In genomic region chr6:36927691-36928546, GRCh38 we compare ENCODE assay signal across 12 cellular contexts. TPM values are rescaled to one million over a fixed set of nuclear protein-coding genes. Genes with fewer than 3 reads are reported as not detected.
A peak's percentile ranks its signal among the peaks of the same experiment; 100 is the strongest.
DNase-seq lines count a peak whose midpoint lies in the region; ATAC-seq, FAIRE-seq and TF ChIP-seq lines count a peak whose summit lies in the region.
"Had no signal": no experiment of that assay in that cellular context is flagged by ENCODE, and none has a peak within 500 bp of the region (broad histone marks: within the 10 kb centered on the region; RNA-seq: fewer than 3 reads in every experiment).

No MANE protein-coding gene starts in this region.

- WGBS in right cardiac atrium: 51% methylated on average over 13 of the region's 13 CpGs

- intact Hi-C loops in right cardiac atrium (cut with DNase I): no loop called here

- no peak overlapping the region for H3K9ac ChIP-seq in astrocyte (ENCODE audit: low read length)
- H3K9ac ChIP-seq in skeletal muscle satellite cell (ENCODE audit: low read depth, low read length): peak overlapping the region; percentile 9

- no peak overlapping the region for H3K4me2 ChIP-seq in astrocyte (ENCODE audit: low read length)
- H3K4me2 ChIP-seq in skeletal muscle satellite cell (ENCODE audit: low read length): peak overlapping the region; percentile 43

- H4K20me1 ChIP-seq in astrocyte (ENCODE audit: insufficient read depth, low read length): no peaks in the 10 kb centered on the region

- no peaks in the 10 kb centered on the region for H3K27me3 ChIP-seq in astrocyte (ENCODE audit: insufficient read depth, low read length)
- H3K27me3 ChIP-seq in right cardiac atrium (ENCODE audit: control insufficient read depth, insufficient read depth): no peaks in the 10 kb centered on the region
- no peaks in the 10 kb centered on the region for H3K27me3 ChIP-seq in skeletal muscle satellite cell (ENCODE audit: control insufficient read depth, insufficient read depth, low read length)

- H3K27ac ChIP-seq in astrocyte (ENCODE audit: low read depth, low read length) (no peak overlapping the region), right cardiac atrium (ENCODE audit: low read length) (peak overlapping the region; percentile 32)

- H3K4me3 ChIP-seq in astrocyte (ENCODE audit: insufficient read depth, low read depth, low read length): no peak overlapping the region
- H3K4me3 ChIP-seq in right cardiac atrium (ENCODE audit: low read length): no peak overlapping the region
- no peak overlapping the region for H3K4me3 ChIP-seq in skeletal muscle satellite cell (ENCODE audit: low read length)

- no peak overlapping the region for H2AFZ ChIP-seq in astrocyte (ENCODE audit: low read depth, low read length)

- ATAC-seq in right cardiac atrium (peak; percentile 44 to 56), GM18520 (IDR thresholded peaks at IDR 0.05; ENCODE audit: unreplicated experiment) (no peak)
- ATAC-seq: naive thymus-derived CD4-positive, alpha-beta T cell had no signal

- DNase-seq in GM12891 (ENCODE audit: insufficient read length, low spot score) (no peak), astrocyte (ENCODE audit: low read depth) (peak; percentile 36), right cardiac atrium (peak in 1 of 3 donors; percentile 69), NCI-H748 treated with DMSO at 0.1 percent for 48 hours (lab: John Stamatoyannopoulos, UW) (no peak), NCI-H1105 (lab: John Stamatoyannopoulos, UW) (no peak), NCI-H524 treated with DMSO at 0.1 percent for 48 hours (lab: John Stamatoyannopoulos, UW) (no peak)
- DNase-seq: activated CD8-positive, alpha-beta memory T cell treated with anti-CD3 and anti-CD28 coated beads, Interleukin-2, amount 50 U/mL, for 4 hours; naive thymus-derived CD4-positive, alpha-beta T cell; NCI-H446 treated with DMSO at 0.1 percent for 48 hours had no signal

- H3K4me3 Mint-ChIP-seq in astrocyte (ENCODE audit: unreplicated experiment): no peak overlapping the region
- H3K4me3 Mint-ChIP-seq: naive thymus-derived CD4-positive, alpha-beta T cell had no signal

- H3K36me3 Mint-ChIP-seq in astrocyte (ENCODE audit: low read depth, unreplicated experiment): peaks cover 3% of the 10 kb centered on the region

- H3K27me3 Mint-ChIP-seq in astrocyte (ENCODE audit: low read depth, unreplicated experiment): no peaks in the 10 kb centered on the region

- H3K36me3 ChIP-seq in astrocyte (ENCODE audit: insufficient read depth, low read length) (peaks cover 10% of the 10 kb centered on the region), skeletal muscle satellite cell (ENCODE audit: insufficient read depth, low read length) (peaks cover 12% of the 10 kb centered on the region)

- no peaks in the 10 kb centered on the region for H3K9me3 Mint-ChIP-seq in astrocyte (ENCODE audit: unreplicated experiment)
- H3K9me3 Mint-ChIP-seq: naive thymus-derived CD4-positive, alpha-beta T cell had no signal

- H3K27ac Mint-ChIP-seq in astrocyte (ENCODE audit: unreplicated experiment): peak overlapping the region; percentile 82

- H3K9me3 ChIP-seq in astrocyte (ENCODE audit: insufficient read depth, low read depth, low read length): no peaks in the 10 kb centered on the region
- no peaks in the 10 kb centered on the region for H3K9me3 ChIP-seq in right cardiac atrium (ENCODE audit: control insufficient read depth, low read length)
- H3K9me3 ChIP-seq in skeletal muscle satellite cell (replicated peaks; ENCODE audit: low read length): no peaks in the 10 kb centered on the region

- FAIRE-seq in GM12891 (lab: Jason Lieb, UNC) (no peak), astrocyte (lab: Jason Lieb, UNC) (no peak)
- FAIRE-seq: endothelial cell of umbilical vein had no signal

- H3K4me1 Mint-ChIP-seq in astrocyte (ENCODE audit: low read depth, unreplicated experiment): peaks cover 42% of the 10 kb centered on the region

- H3K4me1 ChIP-seq in astrocyte (ENCODE audit: insufficient read depth, low read length) (peaks cover 21% of the 10 kb centered on the region), right cardiac atrium (ENCODE audit: control insufficient read depth, insufficient read depth, low read length) (peaks cover 10% of the 10 kb centered on the region), skeletal muscle satellite cell (ENCODE audit: control insufficient read depth, insufficient read depth, low read length) (peaks cover 52% of the 10 kb centered on the region)

- no peak for TF ChIP-seq CTCF in astrocyte (IDR thresholded peaks at IDR 0.05; ENCODE audit: insufficient read depth, low read depth, low read length)

- no peak for TF ChIP-seq POLR2A in GM12891 (IDR thresholded peaks at IDR 0.05; ENCODE audit: low read depth, low read length)

- H3K79me2 ChIP-seq in astrocyte (ENCODE audit: insufficient read depth, low read length): no peaks in the 10 kb centered on the region

TF ChIP-seq in GM12891, 5 proteins besides CTCF, POLR2A, EP300 and RAD21:
- TF ChIP-seq POU2F2 (IDR thresholded peaks at IDR 0.05; ENCODE audit: low read depth, low read length) (no peak), POLR2AphosphoS5 (IDR thresholded peaks at IDR 0.05; ENCODE audit: low read depth, low read length) (0 out of 2 replicates have a peak, but pooled peaks have one; percentile 19)

RNA-seq across cellular contexts. Expression of gene PI16, which starts 26.6 kb away (rescaled TPM):
- polyA plus RNA-seq in GM12891 (2012; ENCODE audit: low read depth, missing spikeins): 0.19 TPM
- total RNA-seq in astrocyte: not detected in 2 replicates
- 100 to 1,000 TPM in 1 of 4 donors, 10 to 100 TPM in 3; 35.0 to 125 (median 45.1) TPM for total RNA-seq in right cardiac atrium
- polyA plus RNA-seq in right cardiac atrium: 69.5 TPM
- not detected in 2 replicates for total RNA-seq in skeletal muscle satellite cell (2012; rRNA removed)
- total RNA-seq: endothelial cell of umbilical vein had no signal

RNA-seq across cellular contexts. Expression of gene C6orf89, which starts 42.2 kb away (rescaled TPM):
- polyA plus RNA-seq in GM12891 (2012; ENCODE audit: low read depth, missing spikeins): 15.7 TPM
- 37.8 and 42.3 TPM in 2 replicates for total RNA-seq in astrocyte
- total RNA-seq in right cardiac atrium: 10 to 100 TPM; 69.4 to 83.9 (median 79.1) TPM
- 53.2 TPM for polyA plus RNA-seq in right cardiac atrium
- total RNA-seq in skeletal muscle satellite cell (2012; rRNA removed): 36.8 and 36.9 TPM in 2 replicates

RNA-seq across cellular contexts. Expression of gene PPIL1, which starts 53.3 kb away (rescaled TPM):
- 37.2 TPM for polyA plus RNA-seq in GM12891 (2012; ENCODE audit: low read depth, missing spikeins)
- total RNA-seq in astrocyte (34.7 and 36.6 TPM in 2 replicates), right cardiac atrium (10 to 100 TPM; 49.4 to 72.4 (median 63.7) TPM)
- 75.6 TPM for polyA plus RNA-seq in right cardiac atrium
- total RNA-seq in skeletal muscle satellite cell (2012; rRNA removed): 34.5 and 36.9 TPM in 2 replicates

RNA-seq across cellular contexts. Expression of gene MTCH1, which starts 58.1 kb away (rescaled TPM):
- polyA plus RNA-seq in GM12891 (2012; ENCODE audit: low read depth, missing spikeins): 96.3 TPM
- total RNA-seq in astrocyte (286 and 311 TPM in 2 replicates), right cardiac atrium (100 to 1,000 TPM; 217 to 249 (median 227) TPM)
- 198 TPM for polyA plus RNA-seq in right cardiac atrium
- total RNA-seq in skeletal muscle satellite cell (2012; rRNA removed): 161 and 181 TPM in 2 replicates

Comparison
In these comparisons a context has a peak if more than half of its experiments do, and no peak if none do; other contexts are left out.
1. RNA of gene PI16, which starts 26.6 kb away (total RNA-seq): 35.0 to 125 TPM in right cardiac atrium; not detected in astrocyte; every median in the first group is over 10 times any median in the second.